2 cellular contexts compared by ENCODE assay signal in genomic region chr7:104177565-104178083, GRCh38.
TF ChIP-seq lines count a peak whose summit lies in the region.

No MANE protein-coding gene starts in this region.

TF ChIP-seq in HEK293, 187 proteins besides CTCF, POLR2A, EP300 and RAD21:
- TF ChIP-seq, protein P1, sequence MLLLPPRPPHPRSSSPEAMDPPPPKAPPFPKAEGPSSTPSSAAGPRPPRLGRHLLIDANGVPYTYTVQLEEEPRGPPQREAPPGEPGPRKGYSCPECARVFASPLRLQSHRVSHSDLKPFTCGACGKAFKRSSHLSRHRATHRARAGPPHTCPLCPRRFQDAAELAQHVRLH (tag by site-specific recombination; IDR thresholded peaks at IDR 0.05), result peak; percentile 49; the same call in 1 of the 2 replicates
- peak; percentile 97 for TF ChIP-seq ZNF146 (tag by site-specific recombination; IDR thresholded peaks at IDR 0.05)

TF ChIP-seq in K562, 482 proteins besides CTCF, POLR2A, EP300 and RAD21:
- TF ChIP-seq ZNF146 (CRISPR knock-in tag; IDR thresholded peaks at IDR 0.05; ENCODE audit: unreplicated experiment), result peak; percentile 98
- peak; percentile 63 for TF ChIP-seq SUPT5H (IDR thresholded peaks at IDR 0.05)
- peak; percentile 44 to 46; a peak in 3 of 4 replicates for TF ChIP-seq KDM1A (IDR thresholded peaks at IDR 0.05)
- TF ChIP-seq BCOR (IDR thresholded peaks at IDR 0.05), result peak; percentile 83; the same call in 1 of the 2 replicates
- 0 out of 2 replicates have a peak, but pooled peaks have one; percentile 23 for TF ChIP-seq SMARCA5 (IDR thresholded peaks at IDR 0.05)
- peak; percentile 18; the same call in 1 of the 2 replicates for TF ChIP-seq PHB2 (IDR thresholded peaks at IDR 0.05; ENCODE audit: low read depth)
- 0 out of 2 replicates have a peak, but pooled peaks have one; percentile 39 for TF ChIP-seq CHAMP1 (IDR thresholded peaks at IDR 0.05)
